In the genomic region with DNA sequence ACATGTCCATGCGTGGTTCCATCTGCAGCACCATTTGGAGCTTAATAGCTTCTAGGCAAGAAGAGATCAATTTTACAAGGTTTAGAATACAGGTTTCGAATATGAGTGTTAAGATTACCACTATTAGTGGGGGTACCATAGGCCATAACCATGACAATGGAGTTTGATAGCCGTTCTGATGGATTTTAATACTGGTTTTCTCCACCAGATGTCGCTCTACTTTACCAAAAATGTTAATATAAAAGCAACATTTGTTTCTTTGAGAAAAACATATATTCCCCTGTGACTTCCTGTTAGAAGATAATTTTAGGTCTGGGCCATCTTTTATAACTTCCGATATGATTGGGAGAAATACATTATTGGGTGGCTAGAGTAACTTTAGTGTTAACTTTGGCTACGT, we compare ENCODE assay signal across 10 cellular contexts.
DNase-seq lines count a peak whose midpoint lies in the region; ATAC-seq and TF ChIP-seq lines count a peak whose summit lies in the region.
"Had no signal": no experiment of that assay in that cellular context is flagged by ENCODE, and none has a peak within 500 bp of the region (broad histone marks: within the 10 kb centered on the region; RNA-seq: fewer than 3 reads in every experiment).

No MANE protein-coding gene starts in this region.

- H3K9me2 ChIP-seq in DOHH2 (replicated peaks; ENCODE audit: control insufficient read depth, low read length), result no peaks in the 10 kb centered on the region

- H3K27me3 ChIP-seq in DOHH2 (ENCODE audit: control insufficient read depth, low read length) (no peaks in the 10 kb centered on the region), lower lobe of right lung (ENCODE audit: low read depth) (no peaks in the 10 kb centered on the region)

- TF ChIP-seq CTCF in DOHH2 (IDR thresholded peaks at IDR 0.05; ENCODE audit: low read depth, low read length, poor library complexity, severe bottlenecking), result peak; percentile 37
- TF ChIP-seq CTCF in astrocyte of the cerebellum (IDR thresholded peaks at IDR 0.05; ENCODE audit: low read depth, low read length, missing control alignments), result peak; percentile 14
- TF ChIP-seq CTCF in lower lobe of right lung (IDR thresholded peaks at IDR 0.05), result peak; percentile 30

- H4K20me1 ChIP-seq in DOHH2 (ENCODE audit: control insufficient read depth, insufficient read depth, low read depth, low read length), result no peaks in the 10 kb centered on the region

- H3K4me3 ChIP-seq in DOHH2 (ENCODE audit: low read length) (no peak overlapping the region), astrocyte of the cerebellum (ENCODE audit: low read depth, low read length) (no peak overlapping the region), lower lobe of right lung (no peak overlapping the region)

- ATAC-seq in lower lobe of right lung (no peak), GM18868 (IDR thresholded peaks at IDR 0.05; ENCODE audit: unreplicated experiment) (no peak), GM19035 (IDR thresholded peaks at IDR 0.05; ENCODE audit: unreplicated experiment) (no peak)

- peak; percentile 1 for DNase-seq in KG1 (lab: John Stamatoyannopoulos, UW)
- DNase-seq in astrocyte of the cerebellum (ENCODE audit: low read depth), result no peak
- no peak for DNase-seq in lower lobe of right lung
- no peak for DNase-seq in activated CD4-positive, alpha-beta T cell treated with anti-CD3 and anti-CD28 coated beads for 4 hours
- DNase-seq in NCI-H2196 (lab: John Stamatoyannopoulos, UW; ENCODE audit: unreplicated experiment), result no peak
- DNase-seq: activated naive CD4-positive, alpha-beta T cell treated with Interleukin-2 at 50 U/mL for 16 hours; NCI-H345 had no signal

- H3K9me3 ChIP-seq in DOHH2 (ENCODE audit: control insufficient read depth, insufficient read depth, low read length) (no peaks in the 10 kb centered on the region), lower lobe of right lung (no peaks in the 10 kb centered on the region)

- no peaks in the 10 kb centered on the region for H3K79me2 ChIP-seq in DOHH2 (ENCODE audit: control insufficient read depth, low read length)

- H3K4me1 ChIP-seq in DOHH2 (ENCODE audit: control insufficient read depth, low read length) (no peaks in the 10 kb centered on the region), lower lobe of right lung (no peaks in the 10 kb centered on the region)

- no peaks in the 10 kb centered on the region for H3K36me3 ChIP-seq in DOHH2 (ENCODE audit: control insufficient read depth, low read length)
- no peaks in the 10 kb centered on the region for H3K36me3 ChIP-seq in lower lobe of right lung

- no peak overlapping the region for H3K4me2 ChIP-seq in DOHH2 (ENCODE audit: low read length)

- intact Hi-C loops in lower lobe of right lung (cut with DNase I), result no loop called here

- in situ Hi-C loops in astrocyte of the cerebellum (cut with HindIII; ENCODE audit: low sequenced_read_pairs), result no loop called here

- H3F3A ChIP-seq in DOHH2 (ENCODE audit: control insufficient read depth, insufficient read depth), result no peaks in the 10 kb centered on the region

- no peak overlapping the region for H3K27ac ChIP-seq in DOHH2 (ENCODE audit: low read depth, low read length)
- no peak overlapping the region for H3K27ac ChIP-seq in lower lobe of right lung
